ENCODE assay signal across 8 cellular contexts in the genomic region with DNA sequence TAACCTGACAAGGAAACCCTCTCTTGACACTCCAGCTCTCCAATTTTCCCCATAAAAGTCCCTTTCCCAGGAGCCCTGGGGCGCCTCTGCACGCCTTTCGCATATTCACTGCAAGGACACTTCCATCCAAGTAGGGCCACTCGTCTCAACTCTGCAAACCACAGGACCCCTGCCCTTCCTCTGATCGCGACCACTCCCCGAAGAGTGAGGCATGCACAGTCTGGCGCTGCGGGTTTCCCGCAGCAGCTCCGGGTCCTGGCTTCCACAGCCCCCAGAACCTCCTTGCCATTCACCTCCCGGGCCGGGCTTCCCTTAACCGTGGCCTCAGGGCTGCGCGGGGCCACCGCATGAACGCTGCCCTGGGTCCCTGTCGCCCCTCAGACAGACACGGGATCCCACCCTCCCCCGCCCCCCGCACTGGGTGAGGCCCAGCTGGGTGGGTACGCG. TPM values are rescaled to one million over a fixed set of nuclear protein-coding genes. Genes with fewer than 3 reads are reported as not detected.
DNase-seq lines count a peak whose midpoint lies in the region; ATAC-seq, FAIRE-seq and TF ChIP-seq lines count a peak whose summit lies in the region.

No MANE protein-coding gene starts in this region.

- intact Hi-C loops in dorsolateral prefrontal cortex (cut with DNase I) (no loop called here), natural killer cell (cut with micrococcal nuclease) (no loop called here)

- H3K4me1 Mint-ChIP-seq in natural killer cell: peaks cover 63 to 68% of the 10 kb centered on the region in 2 donors

- H3K36me3 Mint-ChIP-seq in natural killer cell: no peaks in the 10 kb centered on the region

- H4K20me1 ChIP-seq in KMS-11 (ENCODE audit: insufficient read depth): no peaks in the 10 kb centered on the region

- no peak for TF ChIP-seq POLR2A in H54 (IDR thresholded peaks at IDR 0.05; ENCODE audit: low read depth, low read length)

- H3K9ac ChIP-seq in KMS-11: peak overlapping the region; percentile 73

- no peaks in the 10 kb centered on the region for H3K9me3 Mint-ChIP-seq in natural killer cell

- no peaks in the 10 kb centered on the region for H3K27me3 Mint-ChIP-seq in natural killer cell (ENCODE audit: low read depth in 2 of 2)

- H3K36me3 ChIP-seq in KMS-11 (ENCODE audit: insufficient read depth): peaks cover 5% of the 10 kb centered on the region; the same call in 1 of the 2 replicates

- H3K79me2 ChIP-seq in KMS-11 (ENCODE audit: insufficient read depth, low read depth): peaks cover 37% of the 10 kb centered on the region

- H3K4me2 ChIP-seq in KMS-11: peak overlapping the region; percentile 92

- DNase-seq in NCI-H1417 (lab: John Stamatoyannopoulos, UW) (peak in 2 of 3 experiments; percentile 39 to 55), NCI-H1417 treated with DMSO at 0.1 percent for 48 hours (lab: John Stamatoyannopoulos, UW) (no peak), dorsolateral prefrontal cortex (no peak), natural killer cell (no peak), medulla oblongata (ENCODE audit: extremely low spot score) (no peak), H54 (ENCODE audit: insufficient read length, low spot score) (no peak), NCI-H226 (no peak)

- H3K4me3 ChIP-seq in KMS-11 (IDR thresholded peaks at IDR 0.05; ENCODE audit: insufficient read depth, low read depth, low read length) (peak overlapping the region; percentile 88), dorsolateral prefrontal cortex (peak overlapping the region; percentile 63 to 100 (median 96))

- H3K27me3 ChIP-seq in KMS-11 (ENCODE audit: insufficient read depth, low read depth) (no peaks in the 10 kb centered on the region), dorsolateral prefrontal cortex (no peaks in the 10 kb centered on the region)

- FAIRE-seq in H54 (lab: Jason Lieb, UNC): no peak

- peak overlapping the region; percentile 73 for H2AFZ ChIP-seq in KMS-11 (ENCODE audit: low read depth)

- H3K27ac ChIP-seq in KMS-11 (peak overlapping the region; percentile 51), dorsolateral prefrontal cortex (peak overlapping the region; percentile 66 to 99 (median 95))

- peak overlapping the region; percentile 96 to 98 for H3K27ac Mint-ChIP-seq in natural killer cell

- H3K4me3 Mint-ChIP-seq in natural killer cell: peak overlapping the region; percentile 96

- peaks cover 51% of the 10 kb centered on the region for H3K4me1 ChIP-seq in KMS-11 (ENCODE audit: low read depth, poor library complexity, severe bottlenecking)

- TF ChIP-seq CTCF in KMS-11 (conservative IDR thresholded peaks at IDR 0.05; ENCODE audit: low read depth, low read length) (no peak), dorsolateral prefrontal cortex (IDR thresholded peaks at IDR 0.05 in 54 of 56, conservative IDR thresholded peaks at IDR 0.05 in 2 of 56; ENCODE audit: low read depth in 1 of 56, partially characterized antibody in 56 of 56) (peak in 1 of 56 donors; percentile 3), natural killer cell (IDR thresholded peaks at IDR 0.05) (no peak)

- ATAC-seq in natural killer cell: peak in 2 of 3 donors; percentile 12 to 14

RNA-seq across cellular contexts. Expression of a gene that starts 0.4 kb away (rescaled TPM):
- total RNA-seq in dorsolateral prefrontal cortex: 10 to 100 TPM; 14.8 to 41.5 (median 21.3) TPM
- 100 to 1,000 TPM in 1 of 3 donors, 10 to 100 TPM in 2; 58.3 to 101 (median 76.6) TPM for total RNA-seq in natural killer cell

RNA-seq across cellular contexts. Expression of a gene that starts 38.2 kb away (rescaled TPM):
- total RNA-seq in dorsolateral prefrontal cortex (under 1 TPM in 66 of 120 experiments, not detected in 54; 0.23 to 0.99 (median 0.51) TPM), natural killer cell (not detected)

Comparison
In these comparisons a context has a peak if more than half of its experiments do, and no peak if none do; other contexts are left out.
1. DNase-seq: peak in NCI-H1417 (2 of 3); none in NCI-H1417 treated with DMSO at 0.1 percent for 48 hours (single experiment), dorsolateral prefrontal cortex (0 of 10), natural killer cell (single experiment), medulla oblongata (single experiment), H54 (single experiment) and NCI-H226 (single experiment).